8 cellular contexts compared by ENCODE assay signal in genomic region chr12:67623259-67623658, GRCh38.
"Had no signal": no experiment of that assay in that cellular context is flagged by ENCODE, and none has a peak within 500 bp of the region (broad histone marks: within the 10 kb centered on the region; RNA-seq: fewer than 3 reads in every experiment).

No MANE protein-coding gene starts in this region.

- DNase-seq: H7, HFFc6, KBM-7 had no signal

- H3K36me3 ChIP-seq: HAP-1 had no signal

- H3K4me1 ChIP-seq: HAP-1 had no signal

- H3K9me3 ChIP-seq: HAP-1 had no signal

- H3K4me3 ChIP-seq: GM23338, HAP-1 had no signal

- H2AFZ ChIP-seq: GM23338 had no signal

- H3K4me2 ChIP-seq: GM23338 had no signal

- H3K27ac ChIP-seq: HL-60 had no signal

- ATAC-seq: GM23338, HCT116, HepG2 had no signal
